Comparison of ENCODE assay signal across 8 cellular contexts in the genomic region with DNA sequence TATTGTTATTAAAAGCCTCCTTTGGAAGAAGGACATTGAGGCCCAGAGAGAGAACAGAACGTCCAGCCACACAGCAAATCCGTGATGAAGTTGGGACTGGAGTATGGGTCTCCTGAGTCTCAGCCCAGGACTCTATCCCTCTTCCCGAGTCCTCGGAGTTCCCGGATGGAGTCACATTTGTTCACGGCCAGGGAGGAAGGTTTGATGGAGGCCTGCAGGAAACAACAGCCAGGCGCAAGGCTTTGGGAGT. TPM values are rescaled to one million over a fixed set of nuclear protein-coding genes. Genes with fewer than 3 reads are reported as not detected.
A peak's percentile ranks its signal among the peaks of the same experiment; 100 is the strongest.
DNase-seq lines count a peak whose midpoint lies in the region; ATAC-seq and TF ChIP-seq lines count a peak whose summit lies in the region.

No MANE protein-coding gene starts in this region.

- WGBS in SK-N-SH (ENCODE audit: low lambda C conversion rate) = 40% methylated on average over 7 of the region's 7 CpGs

- H3F3A ChIP-seq in SK-N-SH (replicated peaks; ENCODE audit: insufficient read depth) = peaks cover 35% of the 10 kb centered on the region

- H3K4me1 ChIP-seq in SK-N-SH (ENCODE audit: control insufficient read depth in 1 of 2, insufficient read depth in 2 of 2, low read depth in 1 of 2, low read length in 1 of 2) = peaks cover 18 to 20% of the 10 kb centered on the region in 2 experiments; a peak in 3 of 4 replicates
- peaks cover 12% of the 10 kb centered on the region for H3K4me1 ChIP-seq in foreskin keratinocyte

- H2AFZ ChIP-seq in SK-N-SH (ENCODE audit: low read depth) = peak overlapping the region; percentile 77; the same call in 1 of the 2 replicates

- peak overlapping the region; percentile 97 for H3K4me2 ChIP-seq in SK-N-SH

- H3K27me3 ChIP-seq in SK-N-SH (ENCODE audit: insufficient read depth) (no peaks in the 10 kb centered on the region), foreskin keratinocyte (no peaks in the 10 kb centered on the region)

- no peaks in the 10 kb centered on the region for H3K9me2 ChIP-seq in SK-N-SH

- no peak for TF ChIP-seq CTCF in SK-N-SH (IDR thresholded peaks at IDR 0.05)
- TF ChIP-seq CTCF in foreskin keratinocyte (conservative IDR thresholded peaks at IDR 0.05) = no peak

- peak overlapping the region; percentile 65 to 82; a peak in 3 of 4 replicates for H3K4me3 ChIP-seq in SK-N-SH (ENCODE audit: low read depth in 2 of 2, low read length in 1 of 2)
- H3K4me3 ChIP-seq in skeletal muscle cell (ENCODE audit: low read depth, low read length) = peak overlapping the region; percentile 62

- TF ChIP-seq RAD21 in SK-N-SH (IDR thresholded peaks at IDR 0.05; ENCODE audit: low read length) = no peak

- CTCF ChIA-PET in SK-N-SH (lab: Yijun Ruan, JAX) = interaction anchor here (1.1 to 1.7 kb wide), 3 partner anchors 18 to 71 kb away, joined by 3 read pairs; partner anchors contain the start of gene KPNA6

- no peak for TF ChIP-seq EP300 in SK-N-SH (IDR thresholded peaks at IDR 0.05; ENCODE audit: borderline replicate concordance in 1 of 2, low read depth in 1 of 2, low read length in 1 of 2)

- no peaks in the 10 kb centered on the region for H3K9me3 ChIP-seq in SK-N-SH

- H3K27ac ChIP-seq in SK-N-SH (ENCODE audit: low read depth in 2 of 2, low read length in 1 of 2) = peak overlapping the region; percentile 90 to 96; a peak in 3 of 4 replicates
- peak overlapping the region; percentile 72 for H3K27ac ChIP-seq in foreskin keratinocyte

- POLR2A ChIA-PET in SK-N-SH (lab: Yijun Ruan, JAX) = interaction anchor here (1.0 to 3.4 kb wide), 8 partner anchors 17 to 157 kb away, joined by 3 to 19 read pairs (median 9); partner anchors contain the start of genes CCDC28B, IQCC, KPNA6 and MARCKSL1

- H3K9ac ChIP-seq in SK-N-SH = peak overlapping the region; percentile 98

- peak; percentile 9 for ATAC-seq in GM21717 (IDR thresholded peaks at IDR 0.05; ENCODE audit: unreplicated experiment)
- peak; percentile 7 for ATAC-seq in foreskin keratinocyte
- ATAC-seq in GM18868 (IDR thresholded peaks at IDR 0.05; ENCODE audit: unreplicated experiment) = no peak

- no peak for DNase-seq in SK-N-SH
- no peak for DNase-seq in foreskin keratinocyte
- no peak for DNase-seq in skeletal muscle cell (ENCODE audit: low read depth)
- DNase-seq in OCI-M2 (lab: John Stamatoyannopoulos, UW; ENCODE audit: unreplicated experiment) = no peak
- DNase-seq in NCI-H446 treated with DMSO at 0.1 percent for 48 hours (lab: John Stamatoyannopoulos, UW) = no peak
- DNase-seq in retina = no peak

- peaks cover 39% of the 10 kb centered on the region for H3K79me2 ChIP-seq in SK-N-SH (ENCODE audit: insufficient read depth)

- peaks cover 22 to 33% of the 10 kb centered on the region in 2 experiments for H3K36me3 ChIP-seq in SK-N-SH (replicated peaks in 1 of 2; ENCODE audit: control insufficient read depth in 1 of 2, insufficient read depth in 2 of 2, low read length in 1 of 2)

- peaks cover 10% of the 10 kb centered on the region; the same call in 1 of the 2 replicates for H4K20me1 ChIP-seq in SK-N-SH (ENCODE audit: insufficient read depth)

TF ChIP-seq in SK-N-SH, 30 proteins besides CTCF, POLR2A, EP300 and RAD21 (continues in another document):
- TF ChIP-seq TCF12 (IDR thresholded peaks at IDR 0.05) = no peak
- TF ChIP-seq TEAD4 (IDR thresholded peaks at IDR 0.05; ENCODE audit: borderline replicate concordance, insufficient read depth) = no peak
- TF ChIP-seq, protein P1, sequence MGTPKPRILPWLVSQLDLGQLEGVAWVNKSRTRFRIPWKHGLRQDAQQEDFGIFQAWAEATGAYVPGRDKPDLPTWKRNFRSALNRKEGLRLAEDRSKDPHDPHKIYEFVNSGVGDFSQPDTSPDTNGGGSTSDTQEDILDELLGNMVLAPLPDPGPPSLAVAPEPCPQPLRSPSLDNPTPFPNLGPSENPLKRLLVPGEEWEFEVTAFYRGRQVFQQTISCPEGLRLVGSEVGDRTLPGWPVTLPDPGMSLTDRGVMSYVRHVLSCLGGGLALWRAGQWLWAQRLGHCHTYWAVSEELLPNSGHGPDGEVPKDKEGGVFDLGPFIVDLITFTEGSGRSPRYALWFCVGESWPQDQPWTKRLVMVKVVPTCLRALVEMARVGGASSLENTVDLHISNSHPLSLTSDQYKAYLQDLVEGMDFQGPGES (IDR thresholded peaks at IDR 0.05; ENCODE audit: low read depth, low read length) = no peak
- TF ChIP-seq ZBTB33 (IDR thresholded peaks at IDR 0.05; ENCODE audit: borderline replicate concordance, low read depth) = no peak
- no peak for TF ChIP-seq PBX3 (IDR thresholded peaks at IDR 0.05)
- TF ChIP-seq RFX5 (IDR thresholded peaks at IDR 0.05; ENCODE audit: low read length) = no peak
- no peak for TF ChIP-seq FOSL2 (IDR thresholded peaks at IDR 0.05; ENCODE audit: borderline replicate concordance, low read depth)
- no peak for TF ChIP-seq YY1 (IDR thresholded peaks at IDR 0.05; ENCODE audit: low read depth)
- no peak for TF ChIP-seq MAX (IDR thresholded peaks at IDR 0.05; ENCODE audit: low read depth)
- TF ChIP-seq POLR2AphosphoS5 (IDR thresholded peaks at IDR 0.05; ENCODE audit: low read depth, low read length) = no peak

RNA-seq across cellular contexts. Expression of gene TXLNA, which starts 0.4 kb away (rescaled TPM):
- polyA plus RNA-seq in SK-N-SH (2012; rRNA removed) (26.4 and 32.7 TPM in 2 replicates), foreskin keratinocyte (21.5 TPM in 2 replicates)
- polyA plus RNA-seq in SK-N-SH (2012; cell fraction: cytosol; rRNA removed) = 22.8 and 28.0 TPM in 2 replicates
- 51.9 and 62.6 TPM in 2 replicates for polyA plus RNA-seq in SK-N-SH (2012; cell fraction: nucleus; rRNA removed)
- total RNA-seq in foreskin keratinocyte = 52.0 and 54.3 TPM in 2 replicates

RNA-seq across cellular contexts. Expression of gene CCDC28B, which starts 21.3 kb away (rescaled TPM):
- polyA plus RNA-seq in SK-N-SH (2012; rRNA removed) (18.8 and 26.3 TPM in 2 replicates), foreskin keratinocyte (14.0 and 15.0 TPM in 2 replicates)
- 17.7 and 20.0 TPM in 2 replicates for polyA plus RNA-seq in SK-N-SH (2012; cell fraction: cytosol; rRNA removed)
- 15.6 and 22.9 TPM in 2 replicates for polyA plus RNA-seq in SK-N-SH (2012; cell fraction: nucleus; rRNA removed)
- 10.7 and 12.7 TPM in 2 replicates for total RNA-seq in foreskin keratinocyte

RNA-seq across cellular contexts. Expression of gene IQCC, which starts 26.4 kb away (rescaled TPM):
- polyA plus RNA-seq in SK-N-SH (2012; rRNA removed) = 2.4 and 2.9 TPM in 2 replicates
- polyA plus RNA-seq in SK-N-SH (2012; cell fraction: cytosol; rRNA removed) = 1.5 and 2.3 TPM in 2 replicates
- polyA plus RNA-seq in SK-N-SH (2012; cell fraction: nucleus; rRNA removed) = 2.9 and 3.6 TPM in 2 replicates
- total RNA-seq in foreskin keratinocyte = 3.8 and 4.8 TPM in 2 replicates
- 3.6 and 4.2 TPM in 2 replicates for polyA plus RNA-seq in foreskin keratinocyte

RNA-seq across cellular contexts. Expression of gene DCDC2B, which starts 29.8 kb away (rescaled TPM):
- polyA plus RNA-seq in SK-N-SH (2012; rRNA removed) (not detected in 2 replicates), foreskin keratinocyte (not detected in 2 replicates)
- polyA plus RNA-seq in SK-N-SH (2012; cell fraction: cytosol; rRNA removed) = not detected in 2 replicates
- polyA plus RNA-seq in SK-N-SH (2012; cell fraction: nucleus; rRNA removed) = 0.05 TPM in 1 of 2 replicates, not detected in the other
- total RNA-seq in foreskin keratinocyte = not detected in 2 replicates

RNA-seq across cellular contexts. Expression of gene TMEM234, which starts 43.0 kb away (rescaled TPM):
- 31.8 and 31.9 TPM in 2 replicates for polyA plus RNA-seq in SK-N-SH (2012; rRNA removed)
- 15.8 and 16.2 TPM in 2 replicates for polyA plus RNA-seq in SK-N-SH (2012; cell fraction: cytosol; rRNA removed)
- 122 and 134 TPM in 2 replicates for polyA plus RNA-seq in SK-N-SH (2012; cell fraction: nucleus; rRNA removed)
- 16.0 and 18.5 TPM in 2 replicates for total RNA-seq in foreskin keratinocyte
- 19.6 and 20.0 TPM in 2 replicates for polyA plus RNA-seq in foreskin keratinocyte
